21 cellular contexts compared by ENCODE assay signal in genomic region chr15:84962975-84963374, GRCh38. TPM values are rescaled to one million over a fixed set of nuclear protein-coding genes. Genes with fewer than 3 reads are reported as not detected.
DNase-seq lines count a peak whose midpoint lies in the region; ATAC-seq and TF ChIP-seq lines count a peak whose summit lies in the region.
"Had no signal": no experiment of that assay in that cellular context is flagged by ENCODE, and none has a peak within 500 bp of the region (broad histone marks: within the 10 kb centered on the region; RNA-seq: fewer than 3 reads in every experiment).

No MANE protein-coding gene starts in this region.

- H3K36me3 ChIP-seq in A673 (ENCODE audit: insufficient read depth, low read length, poor library complexity, severe bottlenecking) = no peaks in the 10 kb centered on the region
- H3K36me3 ChIP-seq: BLaER1, MG63 had no signal

- CTCF ChIA-PET in A673 (lab: Charles Lee) = no interaction called here

- intact Hi-C loops in A673 (cut with micrococcal nuclease; ENCODE audit: unreplicated experiment) = no loop called here

- peaks cover 45% of the 10 kb centered on the region for H3K4me1 ChIP-seq in A673 (ENCODE audit: insufficient read depth, low read length, poor library complexity, severe bottlenecking)

- ATAC-seq in HG02973 (IDR thresholded peaks at IDR 0.05; ENCODE audit: unreplicated experiment) (no peak), GM19351 (IDR thresholded peaks at IDR 0.05; ENCODE audit: unreplicated experiment) (no peak)
- ATAC-seq: GM12878, HepG2 had no signal

- DNase-seq in A673 (ENCODE audit: low spot score) = peak; percentile 60
- peak; percentile 82 for DNase-seq in M059J (ENCODE audit: low read depth)
- DNase-seq in dedifferentiated amniotic fluid mesenchymal stem cell (ENCODE audit: extremely low spot score) = peak; percentile 35
- DNase-seq in left kidney (ENCODE audit: low read depth, low spot score) = peak; percentile 66
- no peak for DNase-seq in NK-92 treated with Interleukin-12 subunit alpha and Interleukin-12 subunit beta, amount 100 ng/mL, for 24 hours (lab: John Stamatoyannopoulos, UW)
- DNase-seq in NCI-H2029 treated with DMSO at 0.1 percent for 48 hours (lab: John Stamatoyannopoulos, UW) = no peak
- DNase-seq: CD4-positive, alpha-beta memory T cell; DMS153; GOT3; Karpas-422; MG63; NCI-H1048; NCI-H1436 treated with DMSO at 0.1 percent for 48 hours; NCI-H2081 treated with DMSO at 0.1 percent for 48 hours; NCI-H510A; NCI-H748 treated with DMSO at 0.1 percent for 48 hours had no signal

- H3K9me3 ChIP-seq in A673 (ENCODE audit: low read depth, low read length, poor library complexity, severe bottlenecking) = peaks cover 8% of the 10 kb centered on the region
- H3K9me3 ChIP-seq: MG63 had no signal

- no peak overlapping the region for H3K4me3 ChIP-seq in A673 (ENCODE audit: low read depth, low read length, poor library complexity, severe bottlenecking)
- H3K4me3 ChIP-seq: BLaER1, GM12878, MG63 had no signal

- H3K27ac ChIP-seq in A673 (ENCODE audit: low read depth, low read length, poor library complexity, severe bottlenecking) = peak overlapping the region; percentile 49
- H3K27ac ChIP-seq: BLaER1 had no signal

- H3K27me3 ChIP-seq in A673 (replicated peaks; ENCODE audit: insufficient read depth, low read depth, low read length, poor library complexity) = no peaks in the 10 kb centered on the region
- H3K27me3 ChIP-seq: BLaER1, MG63 had no signal

- TF ChIP-seq CTCF in A673 (conservative IDR thresholded peaks at IDR 0.05; ENCODE audit: low read depth, low read length) = no peak

- POLR2A ChIA-PET in A673 (lab: Charles Lee; ENCODE audit: low non-redundant PET) = no interaction called here

- BruUV-seq in A673 (replicated peaks; lab: Mats Ljungman, UMichigan) = no TSS peak

RNA-seq across cellular contexts. Expression of gene PDE8A, which starts 18.7 kb away (rescaled TPM):
- total RNA-seq in A673 (2021) = 69.8 and 80.7 TPM in 2 replicates
- 25.7 and 31.0 TPM in 2 replicates for total RNA-seq in M059J (2014; rRNA removed; shearing (Covaris generic))

Comparison
In these comparisons a context has a peak if more than half of its experiments do, and no peak if none do; other contexts are left out.
1. DNase-seq: peak in A673 (single experiment), M059J (single experiment), dedifferentiated amniotic fluid mesenchymal stem cell (single experiment) and left kidney (single experiment); none in NK-92 treated with Interleukin-12 subunit alpha and Interleukin-12 subunit beta, amount 100 ng/mL, for 24 hours (single experiment) and NCI-H2029 treated with DMSO at 0.1 percent for 48 hours (single experiment).